9 cellular contexts compared by ENCODE assay signal in genomic region chr20:63737940-63738686, GRCh38. TPM values are rescaled to one million over a fixed set of nuclear protein-coding genes. Genes with fewer than 3 reads are reported as not detected.
DNase-seq lines count a peak whose midpoint lies in the region; ATAC-seq and TF ChIP-seq lines count a peak whose summit lies in the region.
"Had no signal": no experiment of that assay in that cellular context is flagged by ENCODE, and none has a peak within 500 bp of the region (broad histone marks: within the 10 kb centered on the region; RNA-seq: fewer than 3 reads in every experiment).

No MANE protein-coding gene starts in this region.

- peaks cover 9% of the 10 kb centered on the region for H3K36me3 Mint-ChIP-seq in T-helper 1 cell treated with Interleukin-12 subunit alpha and Interleukin-12 subunit beta and Interleukin-4 antibody, amounts not matched to agents 30 μg/mL and 1 μg/mL, for 36 hours (ENCODE audit: low read depth)
- no peaks in the 10 kb centered on the region for H3K36me3 Mint-ChIP-seq in glutamatergic neuron (ENCODE audit: unreplicated experiment)
- H3K36me3 Mint-ChIP-seq in progenitor cell of endocrine pancreas (ENCODE audit: insufficient read depth): peaks cover 17% of the 10 kb centered on the region

- no peak overlapping the region for H3K27ac Mint-ChIP-seq in T-helper 1 cell treated with Interleukin-12 subunit alpha and Interleukin-12 subunit beta and Interleukin-4 antibody, amounts not matched to agents 30 μg/mL and 1 μg/mL, for 36 hours
- no peak overlapping the region for H3K27ac Mint-ChIP-seq in glutamatergic neuron (ENCODE audit: unreplicated experiment)
- no peak overlapping the region for H3K27ac Mint-ChIP-seq in progenitor cell of endocrine pancreas

- DNase-seq in NCI-H1105 treated with DMSO at 0.1 percent for 48 hours (lab: John Stamatoyannopoulos, UW): peak; percentile 23
- no peak for DNase-seq in NCI-H1105 (lab: John Stamatoyannopoulos, UW)
- DNase-seq in glutamatergic neuron: peak; percentile 46
- peak; percentile 47 for DNase-seq in stimulated activated CD8-positive, alpha-beta memory T cell treated with anti-CD3 and anti-CD28 coated beads, Interleukin-4, amount 100 ng/mL, for 48 hours
- DNase-seq in progenitor cell of endocrine pancreas (ENCODE audit: low spot score, unreplicated experiment): no peak
- DNase-seq in HuH-7 (ENCODE audit: low spot score): no peak

- no peak for TF ChIP-seq CTCF in glutamatergic neuron (IDR thresholded peaks at IDR 0.05; ENCODE audit: partially characterized antibody, unreplicated experiment)
- TF ChIP-seq CTCF in progenitor cell of endocrine pancreas (IDR thresholded peaks at IDR 0.05; ENCODE audit: unreplicated experiment): no peak

- H3K4me1 Mint-ChIP-seq in T-helper 1 cell treated with Interleukin-12 subunit alpha and Interleukin-12 subunit beta and Interleukin-4 antibody, amounts not matched to agents 30 μg/mL and 1 μg/mL, for 36 hours (ENCODE audit: low read depth): peaks cover 15% of the 10 kb centered on the region
- H3K4me1 Mint-ChIP-seq in glutamatergic neuron (ENCODE audit: low read depth, unreplicated experiment) (peaks cover 5% of the 10 kb centered on the region), progenitor cell of endocrine pancreas (ENCODE audit: low read depth) (no peaks in the 10 kb centered on the region)

- H3K27me3 Mint-ChIP-seq in T-helper 1 cell treated with Interleukin-12 subunit alpha and Interleukin-12 subunit beta and Interleukin-4 antibody, amounts not matched to agents 30 μg/mL and 1 μg/mL, for 36 hours (ENCODE audit: low read depth): no peaks in the 10 kb centered on the region
- H3K27me3 Mint-ChIP-seq in glutamatergic neuron (ENCODE audit: unreplicated experiment) (peaks cover 11% of the 10 kb centered on the region), progenitor cell of endocrine pancreas (peaks cover 6% of the 10 kb centered on the region)

- H3K9me3 Mint-ChIP-seq in T-helper 1 cell treated with Interleukin-12 subunit alpha and Interleukin-12 subunit beta and Interleukin-4 antibody, amounts not matched to agents 30 μg/mL and 1 μg/mL, for 36 hours: no peaks in the 10 kb centered on the region
- H3K9me3 Mint-ChIP-seq in glutamatergic neuron (ENCODE audit: unreplicated experiment) (peaks cover 8% of the 10 kb centered on the region), progenitor cell of endocrine pancreas (ENCODE audit: low read depth) (no peaks in the 10 kb centered on the region)

- H3K4me3 Mint-ChIP-seq in T-helper 1 cell treated with Interleukin-12 subunit alpha and Interleukin-12 subunit beta and Interleukin-4 antibody, amounts not matched to agents 30 μg/mL and 1 μg/mL, for 36 hours: peak overlapping the region; percentile 31
- H3K4me3 Mint-ChIP-seq in glutamatergic neuron (ENCODE audit: unreplicated experiment) (no peak overlapping the region), progenitor cell of endocrine pancreas (ENCODE audit: low read depth) (no peak overlapping the region)

- no peak for ATAC-seq in GM19023 (IDR thresholded peaks at IDR 0.05; ENCODE audit: unreplicated experiment)

RNA-seq across cellular contexts. Expression of gene SLC2A4RG, which starts 1.5 kb away (rescaled TPM):
- total RNA-seq in glutamatergic neuron (ENCODE audit: unreplicated experiment): 47.9 TPM
- total RNA-seq in progenitor cell of endocrine pancreas: 59.7 and 59.9 TPM in 2 replicates

RNA-seq across cellular contexts. Expression of gene LIME1, which starts 1.6 kb away (rescaled TPM):
- 16.6 TPM for total RNA-seq in glutamatergic neuron (ENCODE audit: unreplicated experiment)
- total RNA-seq in progenitor cell of endocrine pancreas: 17.2 and 21.0 TPM in 2 replicates

RNA-seq across cellular contexts. Expression of gene ZGPAT, which starts 30.3 kb away (rescaled TPM):
- total RNA-seq in glutamatergic neuron (ENCODE audit: unreplicated experiment) (41.5 TPM), progenitor cell of endocrine pancreas (38.5 and 39.0 TPM in 2 replicates)

RNA-seq across cellular contexts. Expression of gene ARFRP1, which starts 30.3 kb away (rescaled TPM):
- 51.9 TPM for total RNA-seq in glutamatergic neuron (ENCODE audit: unreplicated experiment)
- 51.0 and 53.8 TPM in 2 replicates for total RNA-seq in progenitor cell of endocrine pancreas

RNA-seq across cellular contexts. Expression of gene TNFRSF6B, which starts 41.7 kb away (rescaled TPM):
- not detected for total RNA-seq in glutamatergic neuron (ENCODE audit: unreplicated experiment)
- not detected in 2 replicates for total RNA-seq in progenitor cell of endocrine pancreas
- total RNA-seq: A673 had no signal

Comparison
In these comparisons a context has a peak if more than half of its experiments do, and no peak if none do; other contexts are left out.
1. DNase-seq: peak in NCI-H1105 treated with DMSO at 0.1 percent for 48 hours (single experiment), glutamatergic neuron (single experiment) and stimulated activated CD8-positive, alpha-beta memory T cell treated with anti-CD3 and anti-CD28 coated beads, Interleukin-4, amount 100 ng/mL, for 48 hours (single experiment); none in NCI-H1105 (single experiment), progenitor cell of endocrine pancreas (single experiment) and HuH-7 (single experiment).